19 cellular contexts compared by ENCODE assay signal in genomic region chr10:34446046-34446445, GRCh38.
A peak's percentile ranks its signal among the peaks of the same experiment; 100 is the strongest.
DNase-seq lines count a peak whose midpoint lies in the region; ATAC-seq and TF ChIP-seq lines count a peak whose summit lies in the region.
"Had no signal": no experiment of that assay in that cellular context is flagged by ENCODE, and none has a peak within 500 bp of the region (broad histone marks: within the 10 kb centered on the region; RNA-seq: fewer than 3 reads in every experiment).

No MANE protein-coding gene starts in this region.

- H3K9ac ChIP-seq in GM23248 = no peak overlapping the region
- H3K9ac ChIP-seq: BLaER1 had no signal

- no peak overlapping the region for H3K27ac Mint-ChIP-seq in GM23338
- H3K27ac Mint-ChIP-seq: CD8-positive, alpha-beta T cell had no signal

- no peak overlapping the region for H3K4me3 Mint-ChIP-seq in GM23338
- H3K4me3 Mint-ChIP-seq: CD8-positive, alpha-beta T cell had no signal

- DNase-seq in GM23338 (ENCODE audit: low spot score) = peak; percentile 26
- DNase-seq in amniotic epithelial cell (ENCODE audit: low read depth) = peak; percentile 23
- peak; percentile 61 for DNase-seq in kidney glomerular epithelial cell (lab: John Stamatoyannopoulos, UW)
- DNase-seq in omental fat pad (ENCODE audit: low spot score) = no peak
- DNase-seq in GM19240 (ENCODE audit: insufficient read length, low spot score) = no peak
- DNase-seq in DMS79 (lab: John Stamatoyannopoulos, UW) = no peak
- no peak for DNase-seq in GM23248
- DNase-seq: Calu3; CD8-positive, alpha-beta T cell; GDM1; NCI-H1417; NCI-H187 treated with DMSO at 0.1 percent for 48 hours; NCI-H2227 treated with DMSO at 0.1 percent for 48 hours; NCI-H524; SIG-M5 had no signal

- TF ChIP-seq CTCF in GM23338 (conservative IDR thresholded peaks at IDR 0.05; ENCODE audit: low read depth in 2 of 2) (no peak), omental fat pad (IDR thresholded peaks at IDR 0.05) (no peak)

- H3K9me3 ChIP-seq in GM23248 (ENCODE audit: low read depth) = no peaks in the 10 kb centered on the region
- H3K9me3 ChIP-seq: BLaER1 had no signal

- H4K20me1 ChIP-seq in GM23338 (replicated peaks; ENCODE audit: insufficient read depth) (no peaks in the 10 kb centered on the region; the same call in 1 of the 2 replicates), GM23248 (ENCODE audit: insufficient read depth) (no peaks in the 10 kb centered on the region)
- H4K20me1 ChIP-seq: BLaER1 had no signal

- H3K36me3 ChIP-seq in GM23338 (ENCODE audit: insufficient read depth) (no peaks in the 10 kb centered on the region), GM23248 (ENCODE audit: low read depth) (no peaks in the 10 kb centered on the region)

- no peak overlapping the region for H3K4me2 ChIP-seq in GM23338
- no peak overlapping the region for H3K4me2 ChIP-seq in GM23248 (ENCODE audit: unreplicated experiment)
- H3K4me2 ChIP-seq: BLaER1 had no signal

- H3K79me2 ChIP-seq in GM23338 (replicated peaks; ENCODE audit: insufficient read depth) (no peaks in the 10 kb centered on the region), GM23248 (ENCODE audit: insufficient read depth) (no peaks in the 10 kb centered on the region)

- peak; percentile 31; the same call in 1 of the 3 replicates for ATAC-seq in GM23338
- ATAC-seq in omental fat pad (ENCODE audit: low FRiP score) = peak; percentile 6
- no peak for ATAC-seq in HG02885 (IDR thresholded peaks at IDR 0.05; ENCODE audit: poor library complexity, unreplicated experiment)
- ATAC-seq: CD8-positive, alpha-beta T cell; SK-N-SH treated with all-trans-retinoic acid at 6 μM for 48 hours had no signal

- 74 to 80% methylated on average over 3 of the region's 3 CpGs for WGBS in GM23248 (ENCODE audit: low coverage in 1 of 2, low lambda C conversion rate in 2 of 2, missing lambda C conversion rate in 2 of 2), 2 experiments

- H3F3A ChIP-seq in GM23338 (replicated peaks; ENCODE audit: low read depth) (no peaks in the 10 kb centered on the region), GM23248 (ENCODE audit: insufficient read depth) (no peaks in the 10 kb centered on the region)

- in situ Hi-C loops in GM23248 (cut with MboI) = no loop called here

- H3K27me3 Mint-ChIP-seq in GM23338 (ENCODE audit: insufficient read depth, low read depth, poor library complexity) = no peaks in the 10 kb centered on the region

- H3K4me1 Mint-ChIP-seq in GM23338 = peaks cover 10% of the 10 kb centered on the region; the same call in 2 of the 3 replicates

- H3K9me3 Mint-ChIP-seq in GM23338 = no peaks in the 10 kb centered on the region
- H3K9me3 Mint-ChIP-seq: CD8-positive, alpha-beta T cell had no signal

- no peak overlapping the region for H2AFZ ChIP-seq in GM23338
- no peak overlapping the region for H2AFZ ChIP-seq in GM23248

- H3K27me3 ChIP-seq in GM23338 (ENCODE audit: insufficient read depth) (no peaks in the 10 kb centered on the region), GM23248 (replicated peaks; ENCODE audit: insufficient read depth) (no peaks in the 10 kb centered on the region)
- H3K27me3 ChIP-seq: BLaER1 had no signal

- H3K27ac ChIP-seq in GM23338 (ENCODE audit: low read depth) (no peak overlapping the region), GM23248 (no peak overlapping the region)
- H3K27ac ChIP-seq: BLaER1, RWPE1 had no signal

- peaks cover 7% of the 10 kb centered on the region; the same call in 2 of the 3 replicates for H3K36me3 Mint-ChIP-seq in GM23338 (ENCODE audit: low read depth)
- H3K36me3 Mint-ChIP-seq: CD8-positive, alpha-beta T cell had no signal

- H3K9me2 ChIP-seq in GM23338 (ENCODE audit: insufficient read depth) (no peaks in the 10 kb centered on the region), GM23248 (ENCODE audit: insufficient read depth) (no peaks in the 10 kb centered on the region)

- peaks cover 7% of the 10 kb centered on the region; the same call in 1 of the 2 replicates for H3K4me1 ChIP-seq in GM23338 (ENCODE audit: insufficient read depth)
- H3K4me1 ChIP-seq in GM23248 (ENCODE audit: insufficient read depth) = no peaks in the 10 kb centered on the region

- H3K4me3 ChIP-seq in GM23338 = no peak overlapping the region
- no peak overlapping the region for H3K4me3 ChIP-seq in GM23248
- H3K4me3 ChIP-seq: BLaER1 had no signal

TF ChIP-seq in GM23338, 12 proteins besides CTCF, POLR2A, EP300 and RAD21 (continues in another document):
- TF ChIP-seq, protein P1, sequence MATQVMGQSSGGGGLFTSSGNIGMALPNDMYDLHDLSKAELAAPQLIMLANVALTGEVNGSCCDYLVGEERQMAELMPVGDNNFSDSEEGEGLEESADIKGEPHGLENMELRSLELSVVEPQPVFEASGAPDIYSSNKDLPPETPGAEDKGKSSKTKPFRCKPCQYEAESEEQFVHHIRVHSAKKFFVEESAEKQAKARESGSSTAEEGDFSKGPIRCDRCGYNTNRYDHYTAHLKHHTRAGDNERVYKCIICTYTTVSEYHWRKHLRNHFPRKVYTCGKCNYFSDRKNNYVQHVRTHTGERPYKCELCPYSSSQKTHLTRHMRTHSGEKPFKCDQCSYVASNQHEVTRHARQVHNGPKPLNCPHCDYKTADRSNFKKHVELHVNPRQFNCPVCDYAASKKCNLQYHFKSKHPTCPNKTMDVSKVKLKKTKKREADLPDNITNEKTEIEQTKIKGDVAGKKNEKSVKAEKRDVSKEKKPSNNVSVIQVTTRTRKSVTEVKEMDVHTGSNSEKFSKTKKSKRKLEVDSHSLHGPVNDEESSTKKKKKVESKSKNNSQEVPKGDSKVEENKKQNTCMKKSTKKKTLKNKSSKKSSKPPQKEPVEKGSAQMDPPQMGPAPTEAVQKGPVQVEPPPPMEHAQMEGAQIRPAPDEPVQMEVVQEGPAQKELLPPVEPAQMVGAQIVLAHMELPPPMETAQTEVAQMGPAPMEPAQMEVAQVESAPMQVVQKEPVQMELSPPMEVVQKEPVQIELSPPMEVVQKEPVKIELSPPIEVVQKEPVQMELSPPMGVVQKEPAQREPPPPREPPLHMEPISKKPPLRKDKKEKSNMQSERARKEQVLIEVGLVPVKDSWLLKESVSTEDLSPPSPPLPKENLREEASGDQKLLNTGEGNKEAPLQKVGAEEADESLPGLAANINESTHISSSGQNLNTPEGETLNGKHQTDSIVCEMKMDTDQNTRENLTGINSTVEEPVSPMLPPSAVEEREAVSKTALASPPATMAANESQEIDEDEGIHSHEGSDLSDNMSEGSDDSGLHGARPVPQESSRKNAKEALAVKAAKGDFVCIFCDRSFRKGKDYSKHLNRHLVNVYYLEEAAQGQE (IDR thresholded peaks at IDR 0.05; ENCODE audit: unreplicated experiment) = no peak
- TF ChIP-seq EZH2phosphoT487 (IDR thresholded peaks at IDR 0.05; ENCODE audit: unreplicated experiment) (no peak), STAT1 (IDR thresholded peaks at IDR 0.05; ENCODE audit: unreplicated experiment) (no peak), EZH2 (IDR thresholded peaks at IDR 0.05; ENCODE audit: low read depth, unreplicated experiment) (no peak), CREB1 (CRISPR knock-in tag; IDR thresholded peaks at IDR 0.05; ENCODE audit: low read depth) (no peak), ETS1 (IDR thresholded peaks at IDR 0.05) (no peak), NANOG (IDR thresholded peaks at IDR 0.05; ENCODE audit: borderline replicate concordance) (no peak), JUNB (IDR thresholded peaks at IDR 0.05; ENCODE audit: unreplicated experiment) (no peak)

Comparison
In these comparisons a context has a peak if more than half of its experiments do, and no peak if none do; other contexts are left out.
1. DNase-seq: peak in GM23338 (single experiment), amniotic epithelial cell (single experiment) and kidney glomerular epithelial cell (single experiment); none in omental fat pad (single experiment), GM19240 (single experiment), DMS79 (single experiment) and GM23248 (single experiment).